ENCODE assay signal across 9 cellular contexts in genomic region chr9:34675048-34675714, GRCh38. TPM values are rescaled to one million over a fixed set of nuclear protein-coding genes. Genes with fewer than 3 reads are reported as not detected.
DNase-seq lines count a peak whose midpoint lies in the region; ATAC-seq lines count a peak whose summit lies in the region.
"Had no signal": no experiment of that assay in that cellular context is flagged by ENCODE, and none has a peak within 500 bp of the region (broad histone marks: within the 10 kb centered on the region; RNA-seq: fewer than 3 reads in every experiment).

No MANE protein-coding gene starts in this region.

- no peak overlapping the region for H3K4me3 ChIP-seq in effector memory CD4-positive, alpha-beta T cell (ENCODE audit: insufficient read depth, low read depth, low read length, poor library complexity, severe bottlenecking)

- H3K9me3 ChIP-seq in effector memory CD4-positive, alpha-beta T cell (ENCODE audit: control insufficient read depth, low read length), result no peaks in the 10 kb centered on the region

- no peak for ATAC-seq in HG02798 (IDR thresholded peaks at IDR 0.05; ENCODE audit: poor library complexity, unreplicated experiment)

- no peaks in the 10 kb centered on the region for H3K4me1 ChIP-seq in effector memory CD4-positive, alpha-beta T cell (ENCODE audit: control insufficient read depth, insufficient read depth, low read length, poor library complexity, severe bottlenecking)

- DNase-seq in AG20443 (ENCODE audit: low spot score) (peak; percentile 81), GM19240 (ENCODE audit: insufficient read length, low spot score) (peak; percentile 48), NCI-H446 (lab: John Stamatoyannopoulos, UW) (peak; percentile 74 to 81), mucosa of gallbladder (ENCODE audit: low spot score) (peak; percentile 82), superior temporal gyrus (ENCODE audit: extremely low spot score) (peak; percentile 17)
- DNase-seq in activated CD4-positive, alpha-beta T cell treated with anti-CD3 and anti-CD28 coated beads for 48 hours, result peak; percentile 77
- DNase-seq in effector memory CD4-positive, alpha-beta T cell, result peak in 2 of 3 donors; percentile 13 to 27
- DNase-seq: natural killer cell had no signal

- H3K27me3 ChIP-seq in effector memory CD4-positive, alpha-beta T cell (replicated peaks; ENCODE audit: control insufficient read depth, insufficient read depth, low read length, poor library complexity, severe bottlenecking), result no peaks in the 10 kb centered on the region

- no peak overlapping the region for H3K27ac ChIP-seq in effector memory CD4-positive, alpha-beta T cell (ENCODE audit: insufficient read depth, low read length, poor library complexity, severe bottlenecking)

- no peaks in the 10 kb centered on the region for H3K36me3 ChIP-seq in effector memory CD4-positive, alpha-beta T cell (ENCODE audit: control insufficient read depth, insufficient read depth, low read length)

RNA-seq across cellular contexts. Expression of gene CCL27, which starts 12.7 kb away (rescaled TPM):
- total RNA-seq in mucosa of gallbladder, result not detected
- total RNA-seq: natural killer cell had no signal

RNA-seq across cellular contexts. Expression of gene CCL19, which starts 15.9 kb away (rescaled TPM):
- total RNA-seq in mucosa of gallbladder, result 4.1 TPM
- total RNA-seq: natural killer cell had no signal

RNA-seq across cellular contexts. Expression of gene IL11RA, which starts 23.2 kb away (rescaled TPM):
- 37.0 TPM for total RNA-seq in mucosa of gallbladder

RNA-seq across cellular contexts. Expression of gene GALT, which starts 28.7 kb away (rescaled TPM):
- 63.6 TPM for total RNA-seq in mucosa of gallbladder

RNA-seq across cellular contexts. Expression of gene CCL21, which starts 34.8 kb away (rescaled TPM):
- total RNA-seq in mucosa of gallbladder, result 30.2 TPM
- total RNA-seq: natural killer cell had no signal

Comparison
In these comparisons a context has a peak if more than half of its experiments do, and no peak if none do; other contexts are left out.
1. DNase-seq: peak in every context shown above with its lines; median percentile 82 in mucosa of gallbladder; 81 in AG20443; 78 in NCI-H446; 77 in activated CD4-positive, alpha-beta T cell treated with anti-CD3 and anti-CD28 coated beads for 48 hours; 48 in GM19240; 20 in effector memory CD4-positive, alpha-beta T cell; 17 in superior temporal gyrus.